ENCODE assay signal across 18 cellular contexts in genomic region chr14:33959692-33960151, GRCh38.
DNase-seq lines count a peak whose midpoint lies in the region; ATAC-seq and TF ChIP-seq lines count a peak whose summit lies in the region.
"Had no signal": no experiment of that assay in that cellular context is flagged by ENCODE, and none has a peak within 500 bp of the region (broad histone marks: within the 10 kb centered on the region; RNA-seq: fewer than 3 reads in every experiment).

No MANE protein-coding gene starts in this region.

- DNase-seq in DMS 273 (lab: John Stamatoyannopoulos, UW; ENCODE audit: unreplicated experiment) (peak; percentile 16), DMS 273 treated with DMSO at 0.1 percent for 48 hours (lab: John Stamatoyannopoulos, UW) (no peak), hippocampal formation (lab: John Stamatoyannopoulos, UW) (peak; percentile 57 to 83), posterior cingulate gyrus (peak in 9 of 10 donors; percentile 29 to 93 (median 54)), WERI-Rb-1 (no peak)
- no peak for DNase-seq in activated CD4-positive, CD25-positive, alpha-beta regulatory T cell treated with anti-CD3 and anti-CD28 coated beads, Interleukin-2, amount 50 U/mL, for 72 hours
- DNase-seq: activated CD4-positive, alpha-beta T cell treated with anti-CD3 and anti-CD28 coated beads, Interleukin-2, amount 10 ng/mL, durations not matched to agents 24 days and 14 days; activated naive CD4-positive, alpha-beta T cell treated with anti-CD3 and anti-CD28 coated beads for 36 hours; effector memory CD4-positive, alpha-beta T cell; spleen; stimulated activated naive CD8-positive, alpha-beta T cell treated with anti-CD3 and anti-CD28 coated beads, Interleukin-15, amount 100 ng/mL, for 72 hours had no signal

- peak overlapping the region; percentile 11; the same call in 1 of the 2 replicates for H3K27ac ChIP-seq in VCaP
- H3K27ac ChIP-seq in WERI-Rb-1 = no peak overlapping the region
- H3K27ac ChIP-seq: 22Rv1, breast epithelium, C4-2B, parathyroid adenoma, RWPE1, spleen had no signal

- H3K9me3 ChIP-seq in WERI-Rb-1 (ENCODE audit: severe bottlenecking) = peaks cover 2% of the 10 kb centered on the region
- H3K9me3 ChIP-seq: breast epithelium had no signal

- no peaks in the 10 kb centered on the region for H3K36me3 ChIP-seq in WERI-Rb-1
- H3K36me3 ChIP-seq: breast epithelium, spleen had no signal

- intact Hi-C loops in posterior cingulate gyrus (cut with DNase I) = no loop called here

- ATAC-seq in HG03469 (IDR thresholded peaks at IDR 0.05; ENCODE audit: unreplicated experiment) = no peak
- ATAC-seq: stimulated activated naive CD8-positive, alpha-beta T cell treated with anti-CD3 and anti-CD28 coated beads, Interleukin-15, amount 100 ng/mL, for 72 hours had no signal

- no peaks in the 10 kb centered on the region for H3K27me3 ChIP-seq in WERI-Rb-1 (ENCODE audit: insufficient read depth, low read depth, severe bottlenecking)
- H3K27me3 ChIP-seq: breast epithelium had no signal

- TF ChIP-seq CTCF in VCaP (conservative IDR thresholded peaks at IDR 0.05) (no peak), WERI-Rb-1 (IDR thresholded peaks at IDR 0.05; ENCODE audit: low read depth, low read length) (no peak)

- H3K4me3 ChIP-seq in WERI-Rb-1 (ENCODE audit: low read depth, low read length) = no peak overlapping the region
- H3K4me3 ChIP-seq: breast epithelium, spleen had no signal

Comparison
In these comparisons a context has a peak if more than half of its experiments do, and no peak if none do; other contexts are left out.
1. DNase-seq: peak in DMS 273 (single experiment), hippocampal formation (2 of 2) and posterior cingulate gyrus (9 of 10); none in DMS 273 treated with DMSO at 0.1 percent for 48 hours (single experiment), WERI-Rb-1 (single experiment) and activated CD4-positive, CD25-positive, alpha-beta regulatory T cell treated with anti-CD3 and anti-CD28 coated beads, Interleukin-2, amount 50 U/mL, for 72 hours (single experiment).